Comparison of ENCODE assay signal across 10 cellular contexts in genomic region chr20:17227669-17228623, GRCh38.
DNase-seq lines count a peak whose midpoint lies in the region; ATAC-seq lines count a peak whose summit lies in the region.
"Had no signal": no experiment of that assay in that cellular context is flagged by ENCODE, and none has a peak within 500 bp of the region (broad histone marks: within the 10 kb centered on the region; RNA-seq: fewer than 3 reads in every experiment).

No MANE protein-coding gene starts in this region.

- H3K9me3 ChIP-seq in NT2/D1 (ENCODE audit: insufficient read depth, low read length) (no peaks in the 10 kb centered on the region), iPS-18c (ENCODE audit: control insufficient read depth, insufficient read depth, low read length) (no peaks in the 10 kb centered on the region)

- H3K9ac ChIP-seq in NT2/D1 (ENCODE audit: insufficient read length, low read depth) = peak overlapping the region; percentile 64

- peaks cover 3% of the 10 kb centered on the region for H3K4me1 ChIP-seq in NT2/D1 (ENCODE audit: insufficient read depth, insufficient read length)

- H3K9me3 Mint-ChIP-seq in stimulated activated effector memory CD8-positive, alpha-beta T cell treated with anti-CD3 and anti-CD28 coated beads, Interleukin-12 subunit alpha, Interleukin-12 subunit beta, amount 100 ng/mL, for 72 hours = peaks cover 2% of the 10 kb centered on the region
- H3K9me3 Mint-ChIP-seq: activated B cell treated with CpG ODN at 0.5 μM for 24 hours had no signal

- ATAC-seq in stimulated activated effector memory CD8-positive, alpha-beta T cell treated with anti-CD3 and anti-CD28 coated beads, Interleukin-12 subunit alpha, Interleukin-12 subunit beta, amount 100 ng/mL, for 72 hours = peak; percentile 11
- ATAC-seq in GM19463 (IDR thresholded peaks at IDR 0.05; ENCODE audit: unreplicated experiment) (no peak), HG03095 (IDR thresholded peaks at IDR 0.05; ENCODE audit: unreplicated experiment) (no peak), HG03354 (IDR thresholded peaks at IDR 0.05; ENCODE audit: poor library complexity, severe bottlenecking, unreplicated experiment) (no peak)

- no peaks in the 10 kb centered on the region for H3K36me3 ChIP-seq in NT2/D1 (ENCODE audit: insufficient read depth, insufficient read length, low read length)

- DNase-seq in DMS 273 (lab: John Stamatoyannopoulos, UW; ENCODE audit: unreplicated experiment) (peak; percentile 57), DMS 273 treated with DMSO at 0.1 percent for 48 hours (lab: John Stamatoyannopoulos, UW) (no peak), NT2/D1 (ENCODE audit: low read depth, low spot score) (no peak)
- DNase-seq in stimulated activated effector memory CD8-positive, alpha-beta T cell treated with anti-CD3 and anti-CD28 coated beads, Interleukin-12 subunit alpha, Interleukin-12 subunit beta, amount 100 ng/mL, for 72 hours (ENCODE audit: low spot score in 2 of 2) = no peak
- DNase-seq: activated B cell treated with CpG ODN at 0.5 μM for 24 hours; activated naive CD4-positive, alpha-beta T cell treated with Interleukin-2 at 50 U/mL for 16 hours had no signal

- no peak overlapping the region for H3K4me3 Mint-ChIP-seq in stimulated activated effector memory CD8-positive, alpha-beta T cell treated with anti-CD3 and anti-CD28 coated beads, Interleukin-12 subunit alpha, Interleukin-12 subunit beta, amount 100 ng/mL, for 72 hours
- H3K4me3 Mint-ChIP-seq: activated B cell treated with CpG ODN at 0.5 μM for 24 hours had no signal

- H3K27me3 ChIP-seq in NT2/D1 (ENCODE audit: insufficient read depth, insufficient read length) = peaks cover 44% of the 10 kb centered on the region

- no peak overlapping the region for H3K27ac Mint-ChIP-seq in stimulated activated effector memory CD8-positive, alpha-beta T cell treated with anti-CD3 and anti-CD28 coated beads, Interleukin-12 subunit alpha, Interleukin-12 subunit beta, amount 100 ng/mL, for 72 hours
- H3K27ac Mint-ChIP-seq: activated B cell treated with CpG ODN at 0.5 μM for 24 hours had no signal

- peaks cover 6% of the 10 kb centered on the region for H3K4me1 Mint-ChIP-seq in stimulated activated effector memory CD8-positive, alpha-beta T cell treated with anti-CD3 and anti-CD28 coated beads, Interleukin-12 subunit alpha, Interleukin-12 subunit beta, amount 100 ng/mL, for 72 hours

- H3K4me3 ChIP-seq in NT2/D1 (ENCODE audit: insufficient read length, low read depth) = peak overlapping the region; percentile 55
- H3K4me3 ChIP-seq in iPS-18c (ENCODE audit: insufficient read depth, low read depth, low read length) = peak overlapping the region; percentile 43

- no peaks in the 10 kb centered on the region for H3K36me3 Mint-ChIP-seq in stimulated activated effector memory CD8-positive, alpha-beta T cell treated with anti-CD3 and anti-CD28 coated beads, Interleukin-12 subunit alpha, Interleukin-12 subunit beta, amount 100 ng/mL, for 72 hours
